Comparison of ENCODE assay signal across 9 cellular contexts in the genomic region with DNA sequence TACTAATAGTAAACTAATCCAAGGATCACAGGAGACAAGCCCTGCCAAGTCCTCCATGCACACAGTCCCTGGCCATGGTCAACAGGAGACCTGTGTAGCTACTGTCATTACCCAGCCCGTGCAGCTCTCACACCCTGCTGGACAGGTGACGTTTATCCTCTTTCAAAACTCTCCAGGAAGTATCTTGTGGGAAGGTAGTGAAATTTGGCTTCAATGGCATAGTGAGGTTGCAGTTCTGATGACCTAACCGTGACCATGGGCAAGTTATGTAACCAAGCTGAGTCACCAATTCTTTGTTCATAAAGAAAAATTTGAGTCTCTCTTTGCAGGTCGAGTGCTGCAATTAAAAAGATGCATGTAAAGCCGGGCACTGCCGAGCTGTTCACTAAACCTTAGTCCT. TPM values are rescaled to one million over a fixed set of nuclear protein-coding genes. Genes with fewer than 3 reads are reported as not detected.
DNase-seq lines count a peak whose midpoint lies in the region; ATAC-seq and TF ChIP-seq lines count a peak whose summit lies in the region.
"Had no signal": no experiment of that assay in that cellular context is flagged by ENCODE, and none has a peak within 500 bp of the region (broad histone marks: within the 10 kb centered on the region; RNA-seq: fewer than 3 reads in every experiment).

No MANE protein-coding gene starts in this region.

- no peak overlapping the region for H3K4me3 ChIP-seq in astrocyte of the cerebellum (ENCODE audit: low read depth, low read length)
- no peak overlapping the region for H3K4me3 ChIP-seq in transverse colon

- peak; percentile 37 for ATAC-seq in left colon
- ATAC-seq: activated T-cell treated with anti-CD3 and anti-CD28 coated beads, Interleukin-2, amount 50 U/mL, for 4 hours had no signal

- intact Hi-C loops in left colon (cut with DNase I, micrococcal nuclease): no loop called here
- intact Hi-C loops in transverse colon (cut with DNase I; ENCODE audit: low total_unique reads): no loop called here

- TF ChIP-seq POLR2A in transverse colon (IDR thresholded peaks at IDR 0.05): no peak

- H3K36me3 ChIP-seq in transverse colon: no peaks in the 10 kb centered on the region

- 18 to 46% methylated on average over 4 to 6 of the region's 6 CpGs for WGBS in transverse colon (ENCODE audit: low coverage in 1 of 2), 2 donors

- TF ChIP-seq EP300 in transverse colon (IDR thresholded peaks at IDR 0.05; ENCODE audit: low read depth): no peak

- in situ Hi-C loops in astrocyte of the cerebellum (cut with HindIII; ENCODE audit: low sequenced_read_pairs) (no loop called here), transverse colon (cut with MboI; ENCODE audit: low pct_ligation_motif_present in 1 of 4, low pct_unique_long_range_greater_than_20kb in 1 of 4, low sequenced_read_pairs in 3 of 4) (loop anchor here in 1 of 4 donors (25.0 kb wide), 1 partner anchor 355 kb away; no protein-coding TSS in a partner anchor)

- peaks cover 5 to 21% (median 7%) of the 10 kb centered on the region in 4 donors for H3K4me1 ChIP-seq in transverse colon

- no peaks in the 10 kb centered on the region for H3K9me3 ChIP-seq in transverse colon

- no peak for TF ChIP-seq CTCF in astrocyte of the cerebellum (IDR thresholded peaks at IDR 0.05; ENCODE audit: low read depth, low read length, missing control alignments)
- no peak for TF ChIP-seq CTCF in transverse colon (IDR thresholded peaks at IDR 0.05)

- peak overlapping the region; percentile 56 to 72 (median 66) for H3K27ac ChIP-seq in transverse colon

- H3K27me3 ChIP-seq in transverse colon: no peaks in the 10 kb centered on the region

- DNase-seq in NCI-H2029 (lab: John Stamatoyannopoulos, UW) (peak; percentile 36), NCI-H2029 treated with DMSO at 0.1 percent for 48 hours (lab: John Stamatoyannopoulos, UW) (no peak), astrocyte of the cerebellum (ENCODE audit: low read depth) (peak; percentile 55), left colon (no peak), transverse colon (no peak), T1000 (lab: John Stamatoyannopoulos, UW) (no peak), inferior parietal cortex (ENCODE audit: extremely low spot score) (no peak)
- DNase-seq in activated T-cell treated with anti-CD3 and anti-CD28 coated beads, Interleukin-2, amount 50 U/mL, for 1 hour: no peak
- DNase-seq: activated T-cell treated with anti-CD3 and anti-CD28 coated beads, Interleukin-2, amount 50 U/mL, for 4 hours had no signal

RNA-seq across cellular contexts. Expression of a gene that starts 11.3 kb away (rescaled TPM):
- 1 to 10 TPM; 5.1 to 5.2 TPM for total RNA-seq in left colon
- 1 to 10 TPM in 3 of 4 donors, not detected in 1; 2.2 to 4.0 (median 3.4) TPM for total RNA-seq in transverse colon

Comparison
In these comparisons a context has a peak if more than half of its experiments do, and no peak if none do; other contexts are left out.
1. DNase-seq: peak in NCI-H2029 (single experiment) and astrocyte of the cerebellum (single experiment); none in NCI-H2029 treated with DMSO at 0.1 percent for 48 hours (single experiment), left colon (0 of 2), transverse colon (single experiment), T1000 (single experiment), inferior parietal cortex (single experiment) and activated T-cell treated with anti-CD3 and anti-CD28 coated beads, Interleukin-2, amount 50 U/mL, for 1 hour (single experiment).